1 cellular context compared by ENCODE assay signal in the genomic region with DNA sequence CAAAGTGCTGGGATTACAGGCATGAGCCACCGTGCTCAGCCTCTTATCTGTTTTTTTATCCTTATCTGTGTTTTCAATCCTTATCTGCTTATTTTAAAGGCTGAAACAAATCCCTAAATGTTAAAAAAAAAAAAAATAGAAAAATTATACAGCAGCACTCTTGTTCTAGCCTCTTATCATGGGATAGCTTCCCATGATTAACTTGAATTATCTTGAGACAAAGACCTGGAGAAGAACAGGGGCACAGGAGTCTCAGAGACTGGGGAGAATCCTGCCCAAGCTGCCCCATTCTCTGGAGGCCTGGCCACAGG.
TF ChIP-seq lines count a peak whose summit lies in the region.

No MANE protein-coding gene starts in this region.

TF ChIP-seq in H1, 55 proteins besides CTCF, POLR2A, EP300 and RAD21 (continued from another document):
- TF ChIP-seq, protein P1, sequence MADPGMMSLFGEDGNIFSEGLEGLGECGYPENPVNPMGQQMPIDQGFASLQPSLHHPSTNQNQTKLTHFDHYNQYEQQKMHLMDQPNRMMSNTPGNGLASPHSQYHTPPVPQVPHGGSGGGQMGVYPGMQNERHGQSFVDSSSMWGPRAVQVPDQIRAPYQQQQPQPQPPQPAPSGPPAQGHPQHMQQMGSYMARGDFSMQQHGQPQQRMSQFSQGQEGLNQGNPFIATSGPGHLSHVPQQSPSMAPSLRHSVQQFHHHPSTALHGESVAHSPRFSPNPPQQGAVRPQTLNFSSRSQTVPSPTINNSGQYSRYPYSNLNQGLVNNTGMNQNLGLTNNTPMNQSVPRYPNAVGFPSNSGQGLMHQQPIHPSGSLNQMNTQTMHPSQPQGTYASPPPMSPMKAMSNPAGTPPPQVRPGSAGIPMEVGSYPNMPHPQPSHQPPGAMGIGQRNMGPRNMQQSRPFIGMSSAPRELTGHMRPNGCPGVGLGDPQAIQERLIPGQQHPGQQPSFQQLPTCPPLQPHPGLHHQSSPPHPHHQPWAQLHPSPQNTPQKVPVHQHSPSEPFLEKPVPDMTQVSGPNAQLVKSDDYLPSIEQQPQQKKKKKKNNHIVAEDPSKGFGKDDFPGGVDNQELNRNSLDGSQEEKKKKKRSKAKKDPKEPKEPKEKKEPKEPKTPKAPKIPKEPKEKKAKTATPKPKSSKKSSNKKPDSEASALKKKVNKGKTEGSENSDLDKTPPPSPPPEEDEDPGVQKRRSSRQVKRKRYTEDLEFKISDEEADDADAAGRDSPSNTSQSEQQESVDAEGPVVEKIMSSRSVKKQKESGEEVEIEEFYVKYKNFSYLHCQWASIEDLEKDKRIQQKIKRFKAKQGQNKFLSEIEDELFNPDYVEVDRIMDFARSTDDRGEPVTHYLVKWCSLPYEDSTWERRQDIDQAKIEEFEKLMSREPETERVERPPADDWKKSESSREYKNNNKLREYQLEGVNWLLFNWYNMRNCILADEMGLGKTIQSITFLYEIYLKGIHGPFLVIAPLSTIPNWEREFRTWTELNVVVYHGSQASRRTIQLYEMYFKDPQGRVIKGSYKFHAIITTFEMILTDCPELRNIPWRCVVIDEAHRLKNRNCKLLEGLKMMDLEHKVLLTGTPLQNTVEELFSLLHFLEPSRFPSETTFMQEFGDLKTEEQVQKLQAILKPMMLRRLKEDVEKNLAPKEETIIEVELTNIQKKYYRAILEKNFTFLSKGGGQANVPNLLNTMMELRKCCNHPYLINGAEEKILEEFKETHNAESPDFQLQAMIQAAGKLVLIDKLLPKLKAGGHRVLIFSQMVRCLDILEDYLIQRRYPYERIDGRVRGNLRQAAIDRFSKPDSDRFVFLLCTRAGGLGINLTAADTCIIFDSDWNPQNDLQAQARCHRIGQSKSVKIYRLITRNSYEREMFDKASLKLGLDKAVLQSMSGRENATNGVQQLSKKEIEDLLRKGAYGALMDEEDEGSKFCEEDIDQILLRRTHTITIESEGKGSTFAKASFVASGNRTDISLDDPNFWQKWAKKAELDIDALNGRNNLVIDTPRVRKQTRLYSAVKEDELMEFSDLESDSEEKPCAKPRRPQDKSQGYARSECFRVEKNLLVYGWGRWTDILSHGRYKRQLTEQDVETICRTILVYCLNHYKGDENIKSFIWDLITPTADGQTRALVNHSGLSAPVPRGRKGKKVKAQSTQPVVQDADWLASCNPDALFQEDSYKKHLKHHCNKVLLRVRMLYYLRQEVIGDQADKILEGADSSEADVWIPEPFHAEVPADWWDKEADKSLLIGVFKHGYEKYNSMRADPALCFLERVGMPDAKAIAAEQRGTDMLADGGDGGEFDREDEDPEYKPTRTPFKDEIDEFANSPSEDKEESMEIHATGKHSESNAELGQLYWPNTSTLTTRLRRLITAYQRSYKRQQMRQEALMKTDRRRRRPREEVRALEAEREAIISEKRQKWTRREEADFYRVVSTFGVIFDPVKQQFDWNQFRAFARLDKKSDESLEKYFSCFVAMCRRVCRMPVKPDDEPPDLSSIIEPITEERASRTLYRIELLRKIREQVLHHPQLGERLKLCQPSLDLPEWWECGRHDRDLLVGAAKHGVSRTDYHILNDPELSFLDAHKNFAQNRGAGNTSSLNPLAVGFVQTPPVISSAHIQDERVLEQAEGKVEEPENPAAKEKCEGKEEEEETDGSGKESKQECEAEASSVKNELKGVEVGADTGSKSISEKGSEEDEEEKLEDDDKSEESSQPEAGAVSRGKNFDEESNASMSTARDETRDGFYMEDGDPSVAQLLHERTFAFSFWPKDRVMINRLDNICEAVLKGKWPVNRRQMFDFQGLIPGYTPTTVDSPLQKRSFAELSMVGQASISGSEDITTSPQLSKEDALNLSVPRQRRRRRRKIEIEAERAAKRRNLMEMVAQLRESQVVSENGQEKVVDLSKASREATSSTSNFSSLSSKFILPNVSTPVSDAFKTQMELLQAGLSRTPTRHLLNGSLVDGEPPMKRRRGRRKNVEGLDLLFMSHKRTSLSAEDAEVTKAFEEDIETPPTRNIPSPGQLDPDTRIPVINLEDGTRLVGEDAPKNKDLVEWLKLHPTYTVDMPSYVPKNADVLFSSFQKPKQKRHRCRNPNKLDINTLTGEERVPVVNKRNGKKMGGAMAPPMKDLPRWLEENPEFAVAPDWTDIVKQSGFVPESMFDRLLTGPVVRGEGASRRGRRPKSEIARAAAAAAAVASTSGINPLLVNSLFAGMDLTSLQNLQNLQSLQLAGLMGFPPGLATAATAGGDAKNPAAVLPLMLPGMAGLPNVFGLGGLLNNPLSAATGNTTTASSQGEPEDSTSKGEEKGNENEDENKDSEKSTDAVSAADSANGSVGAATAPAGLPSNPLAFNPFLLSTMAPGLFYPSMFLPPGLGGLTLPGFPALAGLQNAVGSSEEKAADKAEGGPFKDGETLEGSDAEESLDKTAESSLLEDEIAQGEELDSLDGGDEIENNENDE (IDR thresholded peaks at IDR 0.05; ENCODE audit: insufficient replicate concordance, low read length) = no peak
- TF ChIP-seq BCL11A (IDR thresholded peaks at IDR 0.05; ENCODE audit: low read depth in 2 of 2, low read length in 2 of 2) = no peak
- no peak for TF ChIP-seq SIRT6 (IDR thresholded peaks at IDR 0.05; ENCODE audit: low read length)
